Comparison of ENCODE assay signal across 8 cellular contexts in the genomic region with DNA sequence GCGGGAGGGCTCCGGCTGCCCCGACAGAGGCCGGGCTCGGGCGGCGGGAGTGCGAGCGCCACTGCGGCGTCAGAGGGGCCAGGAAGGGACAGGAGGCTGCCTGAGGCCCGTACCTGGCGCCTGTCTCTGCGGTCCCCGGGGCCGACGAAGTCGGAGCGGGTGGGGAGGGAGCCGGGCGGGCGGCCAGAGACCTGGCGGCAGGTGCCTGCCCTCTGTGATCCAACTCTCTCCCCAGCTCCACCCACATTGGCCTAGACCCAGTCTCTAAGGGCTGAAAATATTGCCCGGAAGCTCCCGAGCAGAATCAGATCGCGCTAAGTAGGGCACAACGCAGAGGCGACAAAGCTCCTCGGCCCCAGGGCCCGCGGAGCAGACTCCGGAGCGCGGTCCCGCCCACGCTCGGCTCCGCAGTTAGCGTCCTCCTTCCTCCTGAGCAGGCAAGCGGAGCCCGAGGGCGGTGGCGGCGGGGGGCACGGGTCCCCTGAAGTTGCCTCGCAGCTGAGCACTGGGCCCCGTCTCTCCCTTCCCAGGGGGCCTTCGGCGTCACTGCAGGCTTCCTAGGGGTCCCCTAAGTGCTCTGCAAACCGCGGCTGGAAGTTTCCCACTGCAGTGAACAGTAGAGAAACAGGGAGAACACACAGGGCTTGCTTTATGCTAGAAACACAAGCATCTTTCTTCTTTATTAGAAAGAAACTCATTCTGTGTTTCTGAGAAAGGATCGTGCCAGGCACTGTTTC. TPM values are rescaled to one million over a fixed set of nuclear protein-coding genes. Genes with fewer than 3 reads are reported as not detected.
DNase-seq lines count a peak whose midpoint lies in the region; ATAC-seq, FAIRE-seq and TF ChIP-seq lines count a peak whose summit lies in the region.

A gene (plus strand): TSS at position 307 of the 737 bp plus-strand sequence. CDS start 906 bp downstream, outside the sequence.

- H3K9me3 Mint-ChIP-seq in activated naive CD8-positive, alpha-beta T cell (ENCODE audit: low read depth): no peaks in the 10 kb centered on the region

- no peak for TF ChIP-seq RAD21 in SK-N-SH (IDR thresholded peaks at IDR 0.05; ENCODE audit: low read length)

- ATAC-seq in GM21447 (IDR thresholded peaks at IDR 0.05; ENCODE audit: unreplicated experiment) (peak; percentile 54), Right ventricle myocardium inferior (peak; percentile 40), pancreas (peak; percentile 67 to 75 (median 72))

- no peak for TF ChIP-seq EP300 in SK-N-SH (IDR thresholded peaks at IDR 0.05; ENCODE audit: borderline replicate concordance in 1 of 2, low read depth in 1 of 2, low read length in 1 of 2)

- peak within 1 kb of the TSS; percentile 97 for H2AFZ ChIP-seq in SK-N-SH (ENCODE audit: low read depth)

- peaks cover 10% of the 10 kb centered on the region for H3F3A ChIP-seq in SK-N-SH (replicated peaks; ENCODE audit: insufficient read depth)

- H3K4me1 ChIP-seq in HUES64 (ENCODE audit: insufficient read depth, low read length) (peaks cover 12% of the 10 kb centered on the region; the same call in 1 of the 2 replicates), SK-N-SH (ENCODE audit: control insufficient read depth in 1 of 2, insufficient read depth in 2 of 2, low read depth in 1 of 2, low read length in 1 of 2) (peaks cover 3 to 11% of the 10 kb centered on the region in 2 experiments; a peak in 2 of 4 replicates), pancreas (peaks cover 10 to 41% (median 22%) of the 10 kb centered on the region in 3 donors), thyroid gland (peaks cover 12 to 15% of the 10 kb centered on the region in 2 donors)

- H3K4me3 ChIP-seq in HUES64 (ENCODE audit: low read length): peak within 1 kb of the TSS; percentile 84
- peak within 1 kb of the TSS; percentile 68 to 91 for H3K4me3 ChIP-seq in SK-N-SH (ENCODE audit: low read depth in 2 of 2, low read length in 1 of 2)
- H3K4me3 ChIP-seq in pancreas: peak within 1 kb of the TSS; percentile 51 to 82 (median 61)
- peak within 1 kb of the TSS; percentile 19 to 62 (median 20) for H3K4me3 ChIP-seq in thyroid gland (replicated peaks in 1 of 3)

- H3K27ac ChIP-seq in HUES64 (ENCODE audit: low read depth, low read length): no peak within 1 kb of the TSS; the same call in 1 of the 2 replicates
- peak within 1 kb of the TSS; percentile 62 to 92 for H3K27ac ChIP-seq in SK-N-SH (ENCODE audit: low read depth in 2 of 2, low read length in 1 of 2)
- H3K27ac ChIP-seq in pancreas: peak within 1 kb of the TSS; percentile 80 to 93 (median 92)
- peak within 1 kb of the TSS; percentile 90 to 96 (median 91) for H3K27ac ChIP-seq in thyroid gland

- peaks cover 6% of the 10 kb centered on the region for H3K36me3 Mint-ChIP-seq in activated naive CD8-positive, alpha-beta T cell

- no peaks in the 10 kb centered on the region for H3K27me3 Mint-ChIP-seq in activated naive CD8-positive, alpha-beta T cell

- POLR2A ChIA-PET in SK-N-SH (lab: Yijun Ruan, JAX): interaction anchor here (0.5 to 1.2 kb wide), 5 partner anchors 16 to 744 kb away, joined by 3 to 9 read pairs (median 3); a partner anchor contains a TSS

- peak within 1 kb of the TSS; percentile 94 for H3K4me2 ChIP-seq in SK-N-SH

- WGBS in HUES64: under 1% methylated on average over 53 of the region's 53 CpGs
- 11% methylated on average over 18 of the region's 53 CpGs for WGBS in SK-N-SH (ENCODE audit: low lambda C conversion rate)
- WGBS in pancreas, 2 donors: 0 to 1% methylated on average over 51 to 53 of the region's 53 CpGs
- 1 to 3% methylated on average over 11 to 34 of the region's 53 CpGs for WGBS in thyroid gland, 2 donors

- TF ChIP-seq CTCF in SK-N-SH (IDR thresholded peaks at IDR 0.05) (no peak), pancreas (IDR thresholded peaks at IDR 0.05) (no peak), thyroid gland (IDR thresholded peaks at IDR 0.05) (no peak)

- peaks cover 25% of the 10 kb centered on the region for H3K4me1 Mint-ChIP-seq in activated naive CD8-positive, alpha-beta T cell (ENCODE audit: low read depth)

- H3K9ac ChIP-seq in HUES64 (ENCODE audit: low read depth, low read length): peak within 1 kb of the TSS; percentile 67
- peak within 1 kb of the TSS; percentile 61 for H3K9ac ChIP-seq in SK-N-SH

- H3K36me3 ChIP-seq in HUES64 (ENCODE audit: insufficient read depth, low read length) (peaks cover 20% of the 10 kb centered on the region; the same call in 1 of the 2 replicates), SK-N-SH (replicated peaks in 1 of 2; ENCODE audit: control insufficient read depth in 1 of 2, insufficient read depth in 2 of 2, low read length in 1 of 2) (peaks cover 0 to 28% of the 10 kb centered on the region in 2 experiments), pancreas (peaks cover 0 to 12% (median 10%) of the 10 kb centered on the region in 3 donors), thyroid gland (peaks cover 26 to 28% of the 10 kb centered on the region in 2 donors)

- CTCF ChIA-PET in SK-N-SH (lab: Yijun Ruan, JAX): interaction anchor here (0.7 to 7.5 kb wide), 13 partner anchors 9 to 255 kb away, joined by 3 to 121 read pairs (median 6); a partner anchor contains a TSS

- FAIRE-seq in pancreas (lab: Jason Lieb, UNC): no peak

- no peaks in the 10 kb centered on the region for H3K79me2 ChIP-seq in SK-N-SH (ENCODE audit: insufficient read depth)

- H3K27me3 ChIP-seq in HUES64 (ENCODE audit: insufficient read depth, low read length): peaks cover 29% of the 10 kb centered on the region
- H3K27me3 ChIP-seq in SK-N-SH (ENCODE audit: insufficient read depth): no peaks in the 10 kb centered on the region
- no peaks in the 10 kb centered on the region for H3K27me3 ChIP-seq in pancreas
- H3K27me3 ChIP-seq in thyroid gland: no peaks in the 10 kb centered on the region

- DNase-seq in DMS114 treated with DMSO at 0.1 percent for 48 hours (lab: John Stamatoyannopoulos, UW; ENCODE audit: unreplicated experiment) (peak; percentile 23), SK-N-SH (peak; percentile 82), Right ventricle myocardium inferior (ENCODE audit: missing footprints) (peak; percentile 89), pancreas (peak; percentile 87 to 95 (median 92)), thyroid gland (peak; percentile 87 to 88)

- H3K9me2 ChIP-seq in SK-N-SH: no peaks in the 10 kb centered on the region

- H3K9me3 ChIP-seq in HUES64 (ENCODE audit: insufficient read depth, low read depth, low read length) (no peaks in the 10 kb centered on the region), SK-N-SH (no peaks in the 10 kb centered on the region), pancreas (no peaks in the 10 kb centered on the region), thyroid gland (no peaks in the 10 kb centered on the region)

- H3K4me3 Mint-ChIP-seq in activated naive CD8-positive, alpha-beta T cell: peak within 1 kb of the TSS; percentile 84

- TF ChIP-seq POLR2A in thyroid gland (IDR thresholded peaks at IDR 0.05): peak in 1 of 2 donors; percentile 46

- peak within 1 kb of the TSS; percentile 89 for H3K27ac Mint-ChIP-seq in activated naive CD8-positive, alpha-beta T cell

- intact Hi-C loops in Right ventricle myocardium inferior (cut with DNase I): loop anchor here (1.0 kb wide), 1 partner anchor 28 kb away; no protein-coding TSS in a partner anchor
- intact Hi-C loops in pancreas (cut with DNase I): no loop called here
- intact Hi-C loops in thyroid gland (cut with DNase I): no loop called here

- H4K20me1 ChIP-seq in SK-N-SH (ENCODE audit: insufficient read depth): no peaks in the 10 kb centered on the region

TF ChIP-seq in SK-N-SH, 30 proteins besides CTCF, POLR2A, EP300 and RAD21 (continues in another document):
- TF ChIP-seq NRF1 (IDR thresholded peaks at IDR 0.05; ENCODE audit: low read depth, low read length) (no peak), TCF12 (IDR thresholded peaks at IDR 0.05) (no peak), TEAD4 (IDR thresholded peaks at IDR 0.05; ENCODE audit: borderline replicate concordance, insufficient read depth) (no peak), MXI1 (IDR thresholded peaks at IDR 0.05; ENCODE audit: low read depth, low read length) (no peak; the same call in 1 of the 2 replicates), TAF1 (IDR thresholded peaks at IDR 0.05; ENCODE audit: borderline replicate concordance, low read depth, low read length) (no peak), RFX5 (IDR thresholded peaks at IDR 0.05; ENCODE audit: low read length) (no peak), JUND (IDR thresholded peaks at IDR 0.05) (no peak), GATA2 (CRISPR knock-in tag; IDR thresholded peaks at IDR 0.05) (no peak), YY1 (IDR thresholded peaks at IDR 0.05; ENCODE audit: low read depth) (no peak)
- TF ChIP-seq, protein P1, sequence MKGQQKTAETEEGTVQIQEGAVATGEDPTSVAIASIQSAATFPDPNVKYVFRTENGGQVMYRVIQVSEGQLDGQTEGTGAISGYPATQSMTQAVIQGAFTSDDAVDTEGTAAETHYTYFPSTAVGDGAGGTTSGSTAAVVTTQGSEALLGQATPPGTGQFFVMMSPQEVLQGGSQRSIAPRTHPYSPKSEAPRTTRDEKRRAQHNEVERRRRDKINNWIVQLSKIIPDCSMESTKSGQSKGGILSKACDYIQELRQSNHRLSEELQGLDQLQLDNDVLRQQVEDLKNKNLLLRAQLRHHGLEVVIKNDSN (IDR thresholded peaks at IDR 0.05; ENCODE audit: borderline replicate concordance, low read depth): no peak
- TF ChIP-seq, protein P2, sequence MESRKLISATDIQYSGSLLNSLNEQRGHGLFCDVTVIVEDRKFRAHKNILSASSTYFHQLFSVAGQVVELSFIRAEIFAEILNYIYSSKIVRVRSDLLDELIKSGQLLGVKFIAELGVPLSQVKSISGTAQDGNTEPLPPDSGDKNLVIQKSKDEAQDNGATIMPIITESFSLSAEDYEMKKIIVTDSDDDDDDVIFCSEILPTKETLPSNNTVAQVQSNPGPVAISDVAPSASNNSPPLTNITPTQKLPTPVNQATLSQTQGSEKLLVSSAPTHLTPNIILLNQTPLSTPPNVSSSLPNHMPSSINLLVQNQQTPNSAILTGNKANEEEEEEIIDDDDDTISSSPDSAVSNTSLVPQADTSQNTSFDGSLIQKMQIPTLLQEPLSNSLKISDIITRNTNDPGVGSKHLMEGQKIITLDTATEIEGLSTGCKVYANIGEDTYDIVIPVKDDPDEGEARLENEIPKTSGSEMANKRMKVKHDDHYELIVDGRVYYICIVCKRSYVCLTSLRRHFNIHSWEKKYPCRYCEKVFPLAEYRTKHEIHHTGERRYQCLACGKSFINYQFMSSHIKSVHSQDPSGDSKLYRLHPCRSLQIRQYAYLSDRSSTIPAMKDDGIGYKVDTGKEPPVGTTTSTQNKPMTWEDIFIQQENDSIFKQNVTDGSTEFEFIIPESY (IDR thresholded peaks at IDR 0.05; ENCODE audit: borderline replicate concordance, low read depth): no peak

RNA-seq across cellular contexts. Expression of the gene that starts here (rescaled TPM):
- 8.1 TPM for polyA plus RNA-seq in HUES64 (2013, experiment 1 of 2)
- 12.6 TPM for polyA plus RNA-seq in HUES64 (2013, experiment 2 of 2)
- 25.6 and 35.0 TPM in 2 replicates for polyA plus RNA-seq in SK-N-SH (2012; rRNA removed)
- polyA plus RNA-seq in SK-N-SH (2012; cell fraction: cytosol; rRNA removed): 10.6 and 15.5 TPM in 2 replicates
- 159 and 164 TPM in 2 replicates for polyA plus RNA-seq in SK-N-SH (2012; cell fraction: nucleus; rRNA removed)
- 133 TPM for total RNA-seq in Right ventricle myocardium inferior
- 10 to 100 TPM; 56.6 to 88.2 (median 67.7) TPM for total RNA-seq in pancreas
- polyA plus RNA-seq in pancreas: 100 to 1,000 TPM in 1 of 2 donors, 10 to 100 TPM in 1; 57.2 to 118 TPM
- 100 to 1,000 TPM in 1 of 4 donors, 10 to 100 TPM in 3; 30.1 to 129 (median 58.9) TPM for total RNA-seq in thyroid gland

Comparison
In these comparisons a context has a peak if more than half of its experiments do, and no peak if none do; other contexts are left out.
1. DNase-seq: peak in every context shown above with its lines; median percentile 92 in pancreas; 89 in Right ventricle myocardium inferior; 88 in thyroid gland; 82 in SK-N-SH; 23 in DMS114 treated with DMSO at 0.1 percent for 48 hours.
2. H3K4me3 ChIP-seq: peak in every context shown above with its lines; median percentile 84 in HUES64; 80 in SK-N-SH; 61 in pancreas; 20 in thyroid gland.